In genomic region chr9:1469996-1470395, GRCh38 we compare ENCODE assay signal across 17 cellular contexts.
DNase-seq lines count a peak whose midpoint lies in the region; ATAC-seq and TF ChIP-seq lines count a peak whose summit lies in the region.
"Had no signal": no experiment of that assay in that cellular context is flagged by ENCODE, and none has a peak within 500 bp of the region (broad histone marks: within the 10 kb centered on the region; RNA-seq: fewer than 3 reads in every experiment).

No MANE protein-coding gene starts in this region.

- H3K4me3 ChIP-seq in sigmoid colon: no peak overlapping the region
- H3K4me3 ChIP-seq: SJCRH30 had no signal

- H3K4me1 ChIP-seq in sigmoid colon: no peaks in the 10 kb centered on the region

- no peaks in the 10 kb centered on the region for H3K4me1 Mint-ChIP-seq in activated T-helper 1 cell treated with anti-CD3 and anti-CD28 coated beads, Interleukin-12 subunit alpha, Interleukin-12 subunit beta, Interleukin-2, Interleukin-4 antibody, amounts not matched to agents 30 ng/mL and 10 ng/mL and 1 ng/mL, durations not matched to agents 14 hours and 24 hours and 36 hours (ENCODE audit: low read depth)
- H3K4me1 Mint-ChIP-seq: activated naive CD4-positive, alpha-beta T cell treated with anti-CD3 and anti-CD28 coated beads, Interleukin-2, amount 10 ng/mL, durations not matched to agents 7 days and 5 days had no signal

- no peaks in the 10 kb centered on the region for H3K27me3 Mint-ChIP-seq in activated T-helper 1 cell treated with anti-CD3 and anti-CD28 coated beads, Interleukin-12 subunit alpha, Interleukin-12 subunit beta, Interleukin-2, Interleukin-4 antibody, amounts not matched to agents 30 ng/mL and 10 ng/mL and 1 ng/mL, durations not matched to agents 14 hours and 24 hours and 36 hours (ENCODE audit: insufficient read depth)
- H3K27me3 Mint-ChIP-seq: activated naive CD4-positive, alpha-beta T cell treated with anti-CD3 and anti-CD28 coated beads, Interleukin-2, amount 10 ng/mL, durations not matched to agents 7 days and 5 days had no signal

- TF ChIP-seq EP300 in sigmoid colon (IDR thresholded peaks at IDR 0.05): no peak

- in situ Hi-C loops in GM13977 (cut with MboI; ENCODE audit: low pct_unique_long_range_greater_than_20kb, low sequenced_read_pairs, unreplicated experiment): no loop called here

- no peak overlapping the region for H3K4me3 Mint-ChIP-seq in activated T-helper 1 cell treated with anti-CD3 and anti-CD28 coated beads, Interleukin-12 subunit alpha, Interleukin-12 subunit beta, Interleukin-2, Interleukin-4 antibody, amounts not matched to agents 30 ng/mL and 10 ng/mL and 1 ng/mL, durations not matched to agents 14 hours and 24 hours and 36 hours
- H3K4me3 Mint-ChIP-seq: activated naive CD4-positive, alpha-beta T cell treated with anti-CD3 and anti-CD28 coated beads, Interleukin-2, amount 10 ng/mL, durations not matched to agents 7 days and 5 days had no signal

- no peak for TF ChIP-seq CTCF in GM13977 (IDR thresholded peaks at IDR 0.05; ENCODE audit: extremely low read depth, insufficient read depth, missing control alignments)
- TF ChIP-seq CTCF in sigmoid colon (IDR thresholded peaks at IDR 0.05): no peak

- ATAC-seq in GM19351 (IDR thresholded peaks at IDR 0.05; ENCODE audit: unreplicated experiment) (peak; percentile 95), HG02642 (IDR thresholded peaks at IDR 0.05; ENCODE audit: poor library complexity, unreplicated experiment) (peak; percentile 93), HG03354 (IDR thresholded peaks at IDR 0.05; ENCODE audit: poor library complexity, severe bottlenecking, unreplicated experiment) (peak; percentile 87)
- ATAC-seq: left colon had no signal

- intact Hi-C loops in activated T-helper 1 cell treated with anti-CD3 and anti-CD28 coated beads, Interleukin-12 subunit alpha, Interleukin-12 subunit beta, Interleukin-2, Interleukin-4 antibody, amounts not matched to agents 30 ng/mL and 10 ng/mL and 1 ng/mL, durations not matched to agents 14 hours and 24 hours and 36 hours (cut with micrococcal nuclease): loop anchor here (1.0 to 10.0 kb wide), 2 partner anchors 20 to 615 kb away; no protein-coding TSS in a partner anchor
- intact Hi-C loops in sigmoid colon (cut with DNase I): no loop called here

- no peaks in the 10 kb centered on the region for H3K36me3 ChIP-seq in sigmoid colon
- H3K36me3 ChIP-seq: SJCRH30 had no signal

- 58 to 65% methylated on average over 1 of the region's 1 CpG for WGBS in sigmoid colon, 2 donors

- H3K9me3 ChIP-seq in sigmoid colon: no peaks in the 10 kb centered on the region
- H3K9me3 ChIP-seq: SJCRH30 had no signal

- no peaks in the 10 kb centered on the region for H3K9me3 Mint-ChIP-seq in activated T-helper 1 cell treated with anti-CD3 and anti-CD28 coated beads, Interleukin-12 subunit alpha, Interleukin-12 subunit beta, Interleukin-2, Interleukin-4 antibody, amounts not matched to agents 30 ng/mL and 10 ng/mL and 1 ng/mL, durations not matched to agents 14 hours and 24 hours and 36 hours
- H3K9me3 Mint-ChIP-seq: activated naive CD4-positive, alpha-beta T cell treated with anti-CD3 and anti-CD28 coated beads, Interleukin-2, amount 10 ng/mL, durations not matched to agents 7 days and 5 days had no signal

- no peak for TF ChIP-seq POLR2A in sigmoid colon (IDR thresholded peaks at IDR 0.05)

- no peaks in the 10 kb centered on the region for H3K36me3 Mint-ChIP-seq in activated T-helper 1 cell treated with anti-CD3 and anti-CD28 coated beads, Interleukin-12 subunit alpha, Interleukin-12 subunit beta, Interleukin-2, Interleukin-4 antibody, amounts not matched to agents 30 ng/mL and 10 ng/mL and 1 ng/mL, durations not matched to agents 14 hours and 24 hours and 36 hours (ENCODE audit: low read depth)
- H3K36me3 Mint-ChIP-seq: activated naive CD4-positive, alpha-beta T cell treated with anti-CD3 and anti-CD28 coated beads, Interleukin-2, amount 10 ng/mL, durations not matched to agents 7 days and 5 days had no signal

- no peak overlapping the region for H3K27ac Mint-ChIP-seq in activated T-helper 1 cell treated with anti-CD3 and anti-CD28 coated beads, Interleukin-12 subunit alpha, Interleukin-12 subunit beta, Interleukin-2, Interleukin-4 antibody, amounts not matched to agents 30 ng/mL and 10 ng/mL and 1 ng/mL, durations not matched to agents 14 hours and 24 hours and 36 hours
- H3K27ac Mint-ChIP-seq: activated naive CD4-positive, alpha-beta T cell treated with anti-CD3 and anti-CD28 coated beads, Interleukin-2, amount 10 ng/mL, durations not matched to agents 7 days and 5 days had no signal

- no peak overlapping the region for H3K27ac ChIP-seq in sigmoid colon
- H3K27ac ChIP-seq: SJCRH30 had no signal

- DNase-seq in GM13977 (ENCODE audit: low spot score) (peak; percentile 47), COLO668 (lab: John Stamatoyannopoulos, UW; ENCODE audit: unreplicated experiment) (no peak), sigmoid colon (no peak)
- DNase-seq in stimulated activated CD4-positive, alpha-beta T cell treated with anti-CD3 and anti-CD28 coated beads, Interleukin-12 subunit alpha, Interleukin-12 subunit beta, amount 100 ng/mL, for 4 hours: no peak
- no peak for DNase-seq in activated T-helper 1 cell treated with anti-CD3 and anti-CD28 coated beads, Interleukin-12 subunit alpha, Interleukin-12 subunit beta, Interleukin-2, Interleukin-4 antibody, amounts not matched to agents 30 ng/mL and 10 ng/mL and 1 ng/mL, durations not matched to agents 14 hours and 24 hours and 36 hours (ENCODE audit: low spot score)
- DNase-seq: activated naive CD4-positive, alpha-beta T cell treated with anti-CD3 and anti-CD28 coated beads, Interleukin-2, amount 10 ng/mL, durations not matched to agents 7 days and 5 days; AML-193; EL; H7; left colon; NCI-H526; SJCRH30; stimulated activated CD4-positive, alpha-beta T cell treated with anti-CD3 and anti-CD28 coated beads, Interleukin-15, amount 100 ng/mL, for 24 hours; stimulated activated naive CD4-positive, alpha-beta T cell had no signal

- H3K27me3 ChIP-seq in sigmoid colon: no peaks in the 10 kb centered on the region
- H3K27me3 ChIP-seq: SJCRH30 had no signal
